Comparison of ENCODE assay signal across 19 cellular contexts in genomic region chr9:134010310-134010709, GRCh38.
"Had no signal": no experiment of that assay in that cellular context is flagged by ENCODE, and none has a peak within 500 bp of the region (broad histone marks: within the 10 kb centered on the region; RNA-seq: fewer than 3 reads in every experiment).

No MANE protein-coding gene starts in this region.

- H3K27ac ChIP-seq: dorsolateral prefrontal cortex, left ventricle myocardium inferior, pancreas, testis, tibial artery had no signal

- H3K9me3 ChIP-seq: pancreas, testis, tibial artery had no signal

- H3K4me1 ChIP-seq: left ventricle myocardium inferior, testis, tibial artery had no signal

- H3K4me3 ChIP-seq: dorsolateral prefrontal cortex, left ventricle myocardium inferior, lung, pancreas, testis, tibial artery had no signal

- DNase-seq: caudate nucleus; cerebellar nuclear complex; effector CD4-positive, alpha-beta T cell; left ventricle myocardium inferior; natural killer cell; occipital lobe; stimulated activated CD4-positive, alpha-beta T cell treated with anti-CD3 and anti-CD28 coated beads, Interleukin-2, amount 100 ng/mL, for 24 hours; stimulated activated CD4-positive, alpha-beta T cell treated with anti-CD3 and anti-CD28 coated beads, Interleukin-4, amount 100 ng/mL, for 4 hours; stimulated activated naive CD8-positive, alpha-beta T cell treated with anti-CD3 and anti-CD28 coated beads, Interleukin-15, Interleukin-2, amounts not matched to agents 100 U/mL and 50 U/mL, for 24 hours; tibial artery had no signal

- ATAC-seq: natural killer cell; sciatic nerve; stimulated activated memory B cell treated with anti-CD40 and anti-IgM and Interleukin-4, amounts not matched to agents 10 μg/mL and 1 μg/mL and 100 μg/mL, for 72 hours; stimulated activated naive CD8-positive, alpha-beta T cell treated with anti-CD3 and anti-CD28 coated beads, Interleukin-15, Interleukin-2, amounts not matched to agents 100 U/mL and 50 U/mL, for 24 hours had no signal

- FAIRE-seq: colon, frontal cortex, keratinocyte, pancreas had no signal

- H3K36me3 ChIP-seq: left ventricle myocardium inferior, pancreas, tibial artery had no signal

- H3K27me3 ChIP-seq: dorsolateral prefrontal cortex, pancreas, testis had no signal
